3 cellular contexts compared by ENCODE assay signal in the genomic region with DNA sequence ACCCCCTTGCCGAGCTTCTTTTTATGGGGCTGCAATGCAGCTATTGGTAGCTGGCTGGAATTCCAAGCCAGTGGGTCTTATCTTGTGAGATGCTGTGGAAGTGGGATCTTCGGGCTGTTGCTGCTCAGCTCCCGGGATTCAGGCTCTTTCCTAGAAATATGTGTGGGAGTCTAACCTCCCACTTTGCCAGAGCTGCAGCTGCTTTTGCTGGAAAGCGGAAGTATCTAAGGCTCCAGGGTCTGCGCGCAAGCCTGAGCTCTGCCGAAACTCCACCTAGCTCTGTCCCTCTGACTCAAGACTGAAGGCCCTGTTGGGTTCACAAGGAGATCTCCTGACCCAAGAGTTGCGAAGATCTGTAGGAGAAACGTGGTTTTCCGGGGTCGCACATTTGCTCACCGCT.
TF ChIP-seq lines count a peak whose summit lies in the region.

No MANE protein-coding gene starts in this region.

TF ChIP-seq in GM23338, 12 proteins besides CTCF, POLR2A, EP300 and RAD21 (continues in another document):
- TF ChIP-seq CREB1 (CRISPR knock-in tag; IDR thresholded peaks at IDR 0.05; ENCODE audit: low read depth) (no peak), STAT1 (IDR thresholded peaks at IDR 0.05; ENCODE audit: unreplicated experiment) (no peak), JUNB (IDR thresholded peaks at IDR 0.05; ENCODE audit: unreplicated experiment) (no peak), EZH2phosphoT487 (IDR thresholded peaks at IDR 0.05; ENCODE audit: unreplicated experiment) (no peak), EZH2 (IDR thresholded peaks at IDR 0.05; ENCODE audit: low read depth, unreplicated experiment) (no peak), ZNF462 (CRISPR knock-in tag; IDR thresholded peaks at IDR 0.05) (no peak), ZNF114 (CRISPR knock-in tag; IDR thresholded peaks at IDR 0.05) (no peak)

TF ChIP-seq in H1, 55 proteins besides CTCF, POLR2A, EP300 and RAD21:
- TF ChIP-seq CHD2 (IDR thresholded peaks at IDR 0.05; ENCODE audit: low read length): no peak
- no peak for TF ChIP-seq ASH2L (IDR thresholded peaks at IDR 0.05; ENCODE audit: low read length)
- TF ChIP-seq BACH1 (IDR thresholded peaks at IDR 0.05; ENCODE audit: low read length): no peak
- no peak for TF ChIP-seq MAFK (IDR thresholded peaks at IDR 0.05; ENCODE audit: low read depth, low read length)
- no peak for TF ChIP-seq CEBPB (IDR thresholded peaks at IDR 0.05; ENCODE audit: low read depth, low read length)
- TF ChIP-seq NANOG (IDR thresholded peaks at IDR 0.05; ENCODE audit: insufficient read depth, low read depth, low read length, poor library complexity, severe bottlenecking): no peak
- no peak for TF ChIP-seq SP4 (IDR thresholded peaks at IDR 0.05; ENCODE audit: low read length)
- no peak for TF ChIP-seq JUN (IDR thresholded peaks at IDR 0.05; ENCODE audit: low read depth, low read length)
- TF ChIP-seq CBX8 (IDR thresholded peaks at IDR 0.05; ENCODE audit: borderline replicate concordance, low read depth, low read length): no peak
- no peak for TF ChIP-seq NRF1 (IDR thresholded peaks at IDR 0.05; ENCODE audit: low read depth, low read length)
- no peak for TF ChIP-seq CTBP2 (IDR thresholded peaks at IDR 0.05; ENCODE audit: borderline replicate concordance, insufficient read depth, insufficient read length, low read length)
- no peak for TF ChIP-seq HDAC2 (IDR thresholded peaks at IDR 0.05; ENCODE audit: borderline replicate concordance in 1 of 2, low read depth in 2 of 2, low read length in 2 of 2)
- no peak for TF ChIP-seq SUZ12 (IDR thresholded peaks at IDR 0.05; ENCODE audit: low read length)
- no peak for TF ChIP-seq SRF (IDR thresholded peaks at IDR 0.05; ENCODE audit: low read depth, low read length)
- no peak for TF ChIP-seq TEAD4 (IDR thresholded peaks at IDR 0.05; ENCODE audit: low read depth, low read length)

TF ChIP-seq in SK-N-SH, 30 proteins besides CTCF, POLR2A, EP300 and RAD21:
- TF ChIP-seq RFX5 (IDR thresholded peaks at IDR 0.05; ENCODE audit: low read length): no peak
- TF ChIP-seq USF1 (IDR thresholded peaks at IDR 0.05; ENCODE audit: borderline replicate concordance, low read depth): no peak
- no peak for TF ChIP-seq MXI1 (IDR thresholded peaks at IDR 0.05; ENCODE audit: low read depth, low read length)
- TF ChIP-seq MEF2A (IDR thresholded peaks at IDR 0.05; ENCODE audit: borderline replicate concordance, low read depth): no peak
- no peak for TF ChIP-seq RCOR1 (IDR thresholded peaks at IDR 0.05; ENCODE audit: low read length)
- no peak for TF ChIP-seq SMC3 (IDR thresholded peaks at IDR 0.05; ENCODE audit: low read depth, low read length)
